Comparison of ENCODE assay signal across 9 cellular contexts in genomic region chr3:46845860-46846623, GRCh38. TPM values are rescaled to one million over a fixed set of nuclear protein-coding genes. Genes with fewer than 3 reads are reported as not detected.
DNase-seq lines count a peak whose midpoint lies in the region; ATAC-seq and TF ChIP-seq lines count a peak whose summit lies in the region.
"Had no signal": no experiment of that assay in that cellular context is flagged by ENCODE, and none has a peak within 500 bp of the region (broad histone marks: within the 10 kb centered on the region; RNA-seq: fewer than 3 reads in every experiment).

No MANE protein-coding gene starts in this region.

- H3K36me3 Mint-ChIP-seq in activated naive CD8-positive, alpha-beta T cell treated with anti-CD3 and anti-CD28 coated beads for 36 hours, result no peaks in the 10 kb centered on the region
- H3K36me3 Mint-ChIP-seq in type B pancreatic cell, result peaks cover 4% of the 10 kb centered on the region

- 1% methylated on average over 50 to 53 of the region's 53 CpGs for WGBS in heart right ventricle, 2 donors

- H3K27ac ChIP-seq in heart right ventricle, result peak overlapping the region; percentile 51 to 79 (median 68)

- peak; percentile 24 for TF ChIP-seq CTCF in AG10803 (conservative IDR thresholded peaks at IDR 0.05; ENCODE audit: low read length)
- peak in 8 of 9 donors; percentile 32 to 72 (median 65) for TF ChIP-seq CTCF in heart right ventricle (IDR thresholded peaks at IDR 0.05)
- TF ChIP-seq CTCF in type B pancreatic cell (conservative IDR thresholded peaks at IDR 0.05), result peak; percentile 70

- peak; percentile 69 for ATAC-seq in GM19035 (IDR thresholded peaks at IDR 0.05; ENCODE audit: unreplicated experiment)
- ATAC-seq in HG03442 (IDR thresholded peaks at IDR 0.05; ENCODE audit: unreplicated experiment), result peak; percentile 64
- ATAC-seq in SK-N-SH treated with all-trans-retinoic acid at 6 μM for 48 hours, result peak; percentile 92
- peak; percentile 39 to 71 (median 58) for ATAC-seq in heart right ventricle

- intact Hi-C loops in heart right ventricle (cut with DNase I) (loop anchor here in 3 of 10 donors (5.0 kb wide), 2 partner anchors 139 to 144 kb away; partner anchors contain the start of gene TMIE (in 1 of the 3)), posterior vena cava (cut with DNase I) (no loop called here)

- H3K4me1 Mint-ChIP-seq in activated naive CD8-positive, alpha-beta T cell treated with anti-CD3 and anti-CD28 coated beads for 36 hours, result no peaks in the 10 kb centered on the region
- H3K4me1 Mint-ChIP-seq in type B pancreatic cell (ENCODE audit: unreplicated experiment), result peaks cover 19% of the 10 kb centered on the region

- peaks cover 0 to 24% (median 8%) of the 10 kb centered on the region in 11 donors for H3K9me3 ChIP-seq in heart right ventricle

- H3K4me3 ChIP-seq in AG10803 (ENCODE audit: low read length), result peak overlapping the region; percentile 58
- peak overlapping the region; percentile 29 to 60 (median 52) for H3K4me3 ChIP-seq in heart right ventricle

- peak overlapping the region; percentile 74 for H3K4me3 Mint-ChIP-seq in activated naive CD8-positive, alpha-beta T cell treated with anti-CD3 and anti-CD28 coated beads for 36 hours
- peak overlapping the region; percentile 61 for H3K4me3 Mint-ChIP-seq in type B pancreatic cell

- DNase-seq in AG10803 (ENCODE audit: low read depth) (peak; percentile 82), heart right ventricle (peak; percentile 68 to 82), posterior vena cava (ENCODE audit: low spot score) (peak; percentile 91), type B pancreatic cell (ENCODE audit: extremely low spot score, unreplicated experiment) (peak; percentile 92)
- DNase-seq in activated naive CD8-positive, alpha-beta T cell treated with anti-CD3 and anti-CD28 coated beads for 36 hours, result peak; percentile 79

- H3K36me3 ChIP-seq in heart right ventricle, result peaks cover 0 to 17% (median 0%) of the 10 kb centered on the region in 9 donors

- peaks cover 10 to 50% (median 28%) of the 10 kb centered on the region in 9 donors for H3K4me1 ChIP-seq in heart right ventricle

- H3K27me3 Mint-ChIP-seq in activated naive CD8-positive, alpha-beta T cell treated with anti-CD3 and anti-CD28 coated beads for 36 hours, result peaks cover 5% of the 10 kb centered on the region
- peaks cover 4% of the 10 kb centered on the region for H3K27me3 Mint-ChIP-seq in type B pancreatic cell

- H3K27ac Mint-ChIP-seq in activated naive CD8-positive, alpha-beta T cell treated with anti-CD3 and anti-CD28 coated beads for 36 hours, result no peak overlapping the region
- H3K27ac Mint-ChIP-seq in type B pancreatic cell, result no peak overlapping the region

- peaks cover 0 to 7% (median 0%) of the 10 kb centered on the region in 7 donors for H3K27me3 ChIP-seq in heart right ventricle

- peaks cover 14% of the 10 kb centered on the region for H3K9me3 Mint-ChIP-seq in activated naive CD8-positive, alpha-beta T cell treated with anti-CD3 and anti-CD28 coated beads for 36 hours
- H3K9me3 Mint-ChIP-seq in type B pancreatic cell, result peaks cover 12% of the 10 kb centered on the region

TF ChIP-seq in SK-N-SH treated with all-trans-retinoic acid at 6 μM for 48 hours, 23 proteins besides CTCF, POLR2A, EP300 and RAD21:
- TF ChIP-seq TSHZ2 (CRISPR knock-in tag; IDR thresholded peaks at IDR 0.05), result peak; percentile 70; the same call in 1 of the 2 replicates
- TF ChIP-seq POU6F1 (CRISPR knock-in tag; IDR thresholded peaks at IDR 0.05; ENCODE audit: borderline replicate concordance, low read depth), result no peak
- peak; percentile 76; the same call in 1 of the 2 replicates for TF ChIP-seq PATZ1 (CRISPR knock-in tag; IDR thresholded peaks at IDR 0.05; ENCODE audit: borderline replicate concordance)
- no peak for TF ChIP-seq CSDC2 (CRISPR knock-in tag; IDR thresholded peaks at IDR 0.05)
- no peak for TF ChIP-seq ESRRG (CRISPR knock-in tag; IDR thresholded peaks at IDR 0.05)

RNA-seq across cellular contexts. Expression of gene MYL3, which starts 17.2 kb away (rescaled TPM):
- not detected for total RNA-seq in activated naive CD8-positive, alpha-beta T cell treated with anti-CD3 and anti-CD28 coated beads for 36 hours
- 1,000 to 10,000 TPM; 5,377 to 9,904 (median 7,431) TPM for total RNA-seq in heart right ventricle
- polyA plus RNA-seq in heart right ventricle, result 1,000 to 10,000 TPM; 7,541 to 8,578 TPM
- 1 to 10 TPM; 3.2 to 5.9 TPM for total RNA-seq in posterior vena cava
- 5.4 and 20.8 TPM in 2 replicates for total RNA-seq in type B pancreatic cell (ENCODE audit: low replicate concordance)
- total RNA-seq: HT1080 had no signal

RNA-seq across cellular contexts. Expression of gene PTH1R, which starts 31.5 kb away (rescaled TPM):
- not detected for total RNA-seq in activated naive CD8-positive, alpha-beta T cell treated with anti-CD3 and anti-CD28 coated beads for 36 hours
- total RNA-seq in heart right ventricle, result 10 to 100 TPM in 2 of 10 donors, 1 to 10 TPM in 8; 1.5 to 18.5 (median 3.0) TPM
- polyA plus RNA-seq in heart right ventricle, result 10 to 100 TPM; 12.8 to 89.8 TPM
- 10 to 100 TPM in 1 of 2 donors, 1 to 10 TPM in 1; 5.8 to 17.9 TPM for total RNA-seq in posterior vena cava
- total RNA-seq in type B pancreatic cell (ENCODE audit: low replicate concordance), result 63.0 and 83.1 TPM in 2 replicates

Comparison
In these comparisons a context has a peak if more than half of its experiments do, and no peak if none do; other contexts are left out.
1. Peak in every context shown above with its lines: DNase-seq, ATAC-seq, H3K4me3 ChIP-seq and H3K27ac ChIP-seq.
2. RNA of gene MYL3, which starts 17.2 kb away (total RNA-seq): 5,377 to 9,904 TPM in heart right ventricle; 3.2 to 5.9 TPM in posterior vena cava, 5.4 to 20.8 TPM in type B pancreatic cell and not detected in activated naive CD8-positive, alpha-beta T cell treated with anti-CD3 and anti-CD28 coated beads for 36 hours; every median in the first group is over 100 times any median in the second.